ENCODE assay signal across 19 cellular contexts in the genomic region with DNA sequence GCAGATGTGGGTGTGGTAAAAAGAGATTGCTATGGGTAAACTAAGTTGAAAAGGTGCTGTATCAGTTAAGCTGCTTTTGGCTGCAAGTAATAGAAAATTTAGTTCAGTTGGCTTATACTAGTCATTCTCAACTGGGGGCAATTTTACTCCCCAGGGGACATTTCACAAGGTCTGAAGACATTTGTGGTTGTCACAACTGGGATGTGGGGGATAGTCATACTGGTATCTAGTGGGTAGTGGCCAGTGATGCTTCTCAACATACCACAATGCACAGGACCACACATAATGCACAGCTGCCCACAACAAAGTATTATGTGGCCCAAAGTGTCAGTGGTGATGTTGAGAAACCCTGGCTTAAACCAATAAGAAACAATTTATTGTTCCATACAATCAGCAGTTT. TPM values are rescaled to one million over a fixed set of nuclear protein-coding genes. Genes with fewer than 3 reads are reported as not detected.
A peak's percentile ranks its signal among the peaks of the same experiment; 100 is the strongest.
DNase-seq lines count a peak whose midpoint lies in the region; ATAC-seq and TF ChIP-seq lines count a peak whose summit lies in the region.
"Had no signal": no experiment of that assay in that cellular context is flagged by ENCODE, and none has a peak within 500 bp of the region (broad histone marks: within the 10 kb centered on the region; RNA-seq: fewer than 3 reads in every experiment).

No MANE protein-coding gene starts in this region.

- no peak overlapping the region for H3K27ac Mint-ChIP-seq in natural killer cell treated with Interleukin-12 subunit alpha and Interleukin-12 subunit beta and Interleukin-15 and Interleukin-18, amount 100 ng/mL, for 72 hours
- H3K27ac Mint-ChIP-seq in natural killer cell (no peak overlapping the region), Caco-2 (ENCODE audit: unreplicated experiment) (no peak overlapping the region)
- no peak overlapping the region for H3K27ac Mint-ChIP-seq in stimulated activated effector memory CD8-positive, alpha-beta T cell treated with anti-CD3 and anti-CD28 coated beads, Interleukin-12 subunit alpha, Interleukin-12 subunit beta, amount 100 ng/mL, for 72 hours
- H3K27ac Mint-ChIP-seq: CD8-positive, alpha-beta T cell had no signal

- POLR2A ChIA-PET in Caco-2 (lab: Charles Lee): no interaction called here

- no peak overlapping the region for H3K4me3 Mint-ChIP-seq in natural killer cell treated with Interleukin-12 subunit alpha and Interleukin-12 subunit beta and Interleukin-15 and Interleukin-18, amount 100 ng/mL, for 72 hours
- H3K4me3 Mint-ChIP-seq in natural killer cell (no peak overlapping the region), Caco-2 (ENCODE audit: unreplicated experiment) (no peak overlapping the region)
- no peak overlapping the region for H3K4me3 Mint-ChIP-seq in stimulated activated effector memory CD8-positive, alpha-beta T cell treated with anti-CD3 and anti-CD28 coated beads, Interleukin-12 subunit alpha, Interleukin-12 subunit beta, amount 100 ng/mL, for 72 hours
- H3K4me3 Mint-ChIP-seq: CD8-positive, alpha-beta T cell had no signal

- TF ChIP-seq CTCF in natural killer cell (IDR thresholded peaks at IDR 0.05): no peak
- no peak for TF ChIP-seq CTCF in Caco-2 (IDR thresholded peaks at IDR 0.05; ENCODE audit: insufficient read depth in 1 of 2, low read depth in 1 of 2, low read length in 1 of 2, severe bottlenecking in 1 of 2, unreplicated experiment in 1 of 2)

- BruUV-seq in Caco-2 (replicated peaks; lab: Mats Ljungman, UMichigan): no TSS peak

- ATAC-seq in natural killer cell treated with Interleukin-12 subunit alpha and Interleukin-12 subunit beta and Interleukin-15 and Interleukin-18, amount 100 ng/mL, for 72 hours: peak; percentile 53 to 59
- ATAC-seq in natural killer cell: no peak
- ATAC-seq in stimulated activated effector memory CD8-positive, alpha-beta T cell treated with anti-CD3 and anti-CD28 coated beads, Interleukin-12 subunit alpha, Interleukin-12 subunit beta, amount 100 ng/mL, for 72 hours: peak; percentile 45
- ATAC-seq: CD8-positive, alpha-beta T cell had no signal

- no peaks in the 10 kb centered on the region for H3K9me3 Mint-ChIP-seq in natural killer cell treated with Interleukin-12 subunit alpha and Interleukin-12 subunit beta and Interleukin-15 and Interleukin-18, amount 100 ng/mL, for 72 hours
- H3K9me3 Mint-ChIP-seq in natural killer cell (peaks cover 0 to under 1% of the 10 kb centered on the region in 2 donors), Caco-2 (ENCODE audit: unreplicated experiment) (peaks cover 10% of the 10 kb centered on the region)
- H3K9me3 Mint-ChIP-seq in stimulated activated effector memory CD8-positive, alpha-beta T cell treated with anti-CD3 and anti-CD28 coated beads, Interleukin-12 subunit alpha, Interleukin-12 subunit beta, amount 100 ng/mL, for 72 hours: no peaks in the 10 kb centered on the region
- H3K9me3 Mint-ChIP-seq: CD8-positive, alpha-beta T cell had no signal

- no peaks in the 10 kb centered on the region for H3K36me3 ChIP-seq in Caco-2 (ENCODE audit: control insufficient read depth, insufficient read depth, low read length)

- no peaks in the 10 kb centered on the region for H3K9me3 ChIP-seq in Caco-2

- CTCF ChIA-PET in Caco-2 (lab: Charles Lee): interaction anchor here (0.6 kb wide), 1 partner anchor 111 kb away, joined by 3 read pairs; no protein-coding TSS in a partner anchor

- no peaks in the 10 kb centered on the region for H3K36me3 Mint-ChIP-seq in natural killer cell treated with Interleukin-12 subunit alpha and Interleukin-12 subunit beta and Interleukin-15 and Interleukin-18, amount 100 ng/mL, for 72 hours
- H3K36me3 Mint-ChIP-seq in natural killer cell (no peaks in the 10 kb centered on the region), Caco-2 (ENCODE audit: insufficient read depth, unreplicated experiment) (no peaks in the 10 kb centered on the region)
- no peaks in the 10 kb centered on the region for H3K36me3 Mint-ChIP-seq in stimulated activated effector memory CD8-positive, alpha-beta T cell treated with anti-CD3 and anti-CD28 coated beads, Interleukin-12 subunit alpha, Interleukin-12 subunit beta, amount 100 ng/mL, for 72 hours
- H3K36me3 Mint-ChIP-seq: CD8-positive, alpha-beta T cell had no signal

- no peaks in the 10 kb centered on the region for H3K27me3 ChIP-seq in Caco-2 (replicated peaks; ENCODE audit: control insufficient read depth, insufficient read depth, low read length)

- intact Hi-C loops in natural killer cell (cut with micrococcal nuclease): no loop called here
- intact Hi-C loops in Caco-2 (cut with micrococcal nuclease; ENCODE audit: unreplicated experiment): no loop called here

- H3K4me1 ChIP-seq in Caco-2: peaks cover 18% of the 10 kb centered on the region

- peaks cover 6 to 11% of the 10 kb centered on the region in 2 donors for H3K27me3 Mint-ChIP-seq in natural killer cell treated with Interleukin-12 subunit alpha and Interleukin-12 subunit beta and Interleukin-15 and Interleukin-18, amount 100 ng/mL, for 72 hours
- H3K27me3 Mint-ChIP-seq in natural killer cell (ENCODE audit: low read depth in 2 of 2) (peaks cover 0 to 7% of the 10 kb centered on the region in 2 donors), Caco-2 (ENCODE audit: insufficient read depth, unreplicated experiment) (no peaks in the 10 kb centered on the region)

- no peaks in the 10 kb centered on the region for H3K4me1 Mint-ChIP-seq in natural killer cell treated with Interleukin-12 subunit alpha and Interleukin-12 subunit beta and Interleukin-15 and Interleukin-18, amount 100 ng/mL, for 72 hours (ENCODE audit: low read depth in 2 of 2)
- H3K4me1 Mint-ChIP-seq in natural killer cell: no peaks in the 10 kb centered on the region
- H3K4me1 Mint-ChIP-seq in stimulated activated effector memory CD8-positive, alpha-beta T cell treated with anti-CD3 and anti-CD28 coated beads, Interleukin-12 subunit alpha, Interleukin-12 subunit beta, amount 100 ng/mL, for 72 hours: no peaks in the 10 kb centered on the region
- H3K4me1 Mint-ChIP-seq in Caco-2 (ENCODE audit: low read depth, unreplicated experiment): peaks cover 7% of the 10 kb centered on the region

- DNase-seq in natural killer cell treated with Interleukin-12 subunit alpha and Interleukin-12 subunit beta and Interleukin-15 and Interleukin-18, amount 100 ng/mL, for 72 hours (ENCODE audit: low spot score): no peak
- DNase-seq in natural killer cell (no peak), glomerular visceral epithelial cell (ENCODE audit: extremely low spot score) (peak; percentile 23), activated T-cell treated with anti-CD3 and anti-CD28 coated beads for 4 hours (no peak), hepatic stellate cell (ENCODE audit: low spot score) (no peak), Caco-2 (no peak)
- no peak for DNase-seq in stimulated activated effector memory CD8-positive, alpha-beta T cell treated with anti-CD3 and anti-CD28 coated beads, Interleukin-12 subunit alpha, Interleukin-12 subunit beta, amount 100 ng/mL, for 72 hours (ENCODE audit: low spot score in 2 of 2)
- DNase-seq: 8988T; C1 segment of cervical spinal cord; Calu3; CD8-positive, alpha-beta T cell; DMS153; Karpas-422; NCI-H1417; NCI-H187; NCI-H446; NCI-H526; SHP77 had no signal

- no peak overlapping the region for H3K4me3 ChIP-seq in Caco-2 (ENCODE audit: low read depth, low read length)

RNA-seq across cellular contexts. Expression of a gene that starts 31.4 kb away (rescaled TPM):
- total RNA-seq in natural killer cell treated with Interleukin-12 subunit alpha and Interleukin-12 subunit beta and Interleukin-15 and Interleukin-18, amount 100 ng/mL, for 72 hours: not detected
- not detected for total RNA-seq in natural killer cell
- total RNA-seq in Caco-2 (2022): 2.8 and 3.6 TPM in 2 replicates
- total RNA-seq: CD8-positive, alpha-beta T cell; OCI-LY7 had no signal

Comparison
In these comparisons a context has a peak if more than half of its experiments do, and no peak if none do; other contexts are left out.
1. ATAC-seq: peak in natural killer cell treated with Interleukin-12 subunit alpha and Interleukin-12 subunit beta and Interleukin-15 and Interleukin-18, amount 100 ng/mL, for 72 hours (2 of 2) and stimulated activated effector memory CD8-positive, alpha-beta T cell treated with anti-CD3 and anti-CD28 coated beads, Interleukin-12 subunit alpha, Interleukin-12 subunit beta, amount 100 ng/mL, for 72 hours (single experiment); none in natural killer cell (0 of 3).